In genomic region chr4:11429646-11430045, GRCh38 we compare ENCODE assay signal across 8 cellular contexts. TPM values are rescaled to one million over a fixed set of nuclear protein-coding genes. Genes with fewer than 3 reads are reported as not detected.
A peak's percentile ranks its signal among the peaks of the same experiment; 100 is the strongest.
DNase-seq lines count a peak whose midpoint lies in the region; ATAC-seq and TF ChIP-seq lines count a peak whose summit lies in the region.

No MANE protein-coding gene starts in this region.

- no peak for TF ChIP-seq POLR2A in prostate gland (IDR thresholded peaks at IDR 0.05)

- WGBS in prostate gland = 15% methylated on average over 10 of the region's 10 CpGs

- H3K27me3 ChIP-seq in foreskin keratinocyte (no peaks in the 10 kb centered on the region), prostate gland (replicated peaks; ENCODE audit: insufficient read depth) (no peaks in the 10 kb centered on the region)

- intact Hi-C loops in prostate gland (cut with DNase I) = loop anchor here (10.0 kb wide), 1 partner anchor 845 kb away; no protein-coding TSS in a partner anchor

- ATAC-seq in WTC11 (no peak), foreskin keratinocyte (no peak), GM18861 (IDR thresholded peaks at IDR 0.05; ENCODE audit: unreplicated experiment) (no peak)

- POLR2A ChIA-PET in WTC11 (lab: Charles Lee) = no interaction called here

- 0 out of 2 replicates have a peak, but pooled peaks cover 3% of the 10 kb centered on the region for H3K4me1 Mint-ChIP-seq in WTC11

- H3K27me3 Mint-ChIP-seq in WTC11 (ENCODE audit: low read depth) = peaks cover 26% of the 10 kb centered on the region

- H3K9me3 Mint-ChIP-seq in WTC11 = peaks cover 32% of the 10 kb centered on the region

- peaks cover 21% of the 10 kb centered on the region for H3K4me1 ChIP-seq in foreskin keratinocyte
- H3K4me1 ChIP-seq in prostate gland (replicated peaks) = no peaks in the 10 kb centered on the region

- no peaks in the 10 kb centered on the region for H3K36me3 ChIP-seq in prostate gland

- H3K9me3 ChIP-seq in prostate gland = no peaks in the 10 kb centered on the region

- peak overlapping the region; percentile 64 for H3K4me3 Mint-ChIP-seq in WTC11

- DNase-seq in WTC11 (ENCODE audit: low spot score) (no peak), foreskin keratinocyte (no peak), prostate gland (ENCODE audit: low spot score) (no peak), H4 (ENCODE audit: low spot score) (no peak), NCI-H2029 treated with DMSO at 0.1 percent for 48 hours (lab: John Stamatoyannopoulos, UW) (no peak)
- no peak for DNase-seq in stimulated activated CD4-positive, alpha-beta T cell treated with anti-CD3 and anti-CD28 coated beads, Interleukin-2, amount 100 ng/mL, for 48 hours

- H3K27ac Mint-ChIP-seq in WTC11 = no peak overlapping the region

- CTCF ChIA-PET in WTC11 (lab: Charles Lee) = interaction anchor here (1.2 kb wide), 1 partner anchor 292 kb away, joined by 3 read pairs; no protein-coding TSS in a partner anchor

- TF ChIP-seq CTCF in WTC11 (IDR thresholded peaks at IDR 0.05) = no peak
- no peak for TF ChIP-seq CTCF in foreskin keratinocyte (conservative IDR thresholded peaks at IDR 0.05)
- no peak for TF ChIP-seq CTCF in prostate gland (IDR thresholded peaks at IDR 0.05)

- H3K4me3 ChIP-seq in GM08714 (ENCODE audit: low read length) (peak overlapping the region; percentile 69; the same call in 1 of the 2 replicates), prostate gland (peak overlapping the region; percentile 46 to 48)

- peaks cover 33% of the 10 kb centered on the region for H3K36me3 Mint-ChIP-seq in WTC11

- H3K27ac ChIP-seq in foreskin keratinocyte (peak overlapping the region; percentile 86), prostate gland (no peak overlapping the region)

TF ChIP-seq in WTC11, 78 proteins besides CTCF, POLR2A, EP300 and RAD21:
- TF ChIP-seq ZNF396 (CRISPR knock-in tag; IDR thresholded peaks at IDR 0.05; ENCODE audit: borderline replicate concordance) (no peak), JAZF1 (CRISPR knock-in tag; IDR thresholded peaks at IDR 0.05) (no peak), ZNF138 (CRISPR knock-in tag; conservative IDR thresholded peaks at IDR 0.05) (no peak), RORB (CRISPR knock-in tag; IDR thresholded peaks at IDR 0.05) (no peak), SMAD3 (CRISPR knock-in tag; IDR thresholded peaks at IDR 0.05; ENCODE audit: borderline replicate concordance) (no peak), ZNF423 (CRISPR knock-in tag; IDR thresholded peaks at IDR 0.05) (no peak), E2F5 (CRISPR knock-in tag; IDR thresholded peaks at IDR 0.05) (no peak), TEAD1 (CRISPR knock-in tag; IDR thresholded peaks at IDR 0.05) (no peak), ETV6 (CRISPR knock-in tag; IDR thresholded peaks at IDR 0.05) (no peak), KAT7 (CRISPR knock-in tag; IDR thresholded peaks at IDR 0.05; ENCODE audit: borderline replicate concordance) (no peak), ZNF671 (CRISPR knock-in tag; IDR thresholded peaks at IDR 0.05) (no peak), FOXP1 (CRISPR knock-in tag; IDR thresholded peaks at IDR 0.05; ENCODE audit: borderline replicate concordance) (no peak), MAX (CRISPR knock-in tag; IDR thresholded peaks at IDR 0.05) (no peak), ESRRA (CRISPR knock-in tag; IDR thresholded peaks at IDR 0.05; ENCODE audit: borderline replicate concordance) (no peak), CDX4 (CRISPR knock-in tag; IDR thresholded peaks at IDR 0.05; ENCODE audit: borderline replicate concordance) (no peak)

RNA-seq across cellular contexts. Expression of gene HS3ST1, which starts 1.0 kb away (rescaled TPM):
- 0.41 to 0.52 TPM (median 0.44 TPM) in 3 replicates for total RNA-seq in WTC11 (2021)
- 7.1 and 8.5 TPM in 2 replicates for total RNA-seq in foreskin keratinocyte
- polyA plus RNA-seq in foreskin keratinocyte = 5.1 and 5.8 TPM in 2 replicates
- total RNA-seq in prostate gland = 1 to 10 TPM; 1.5 to 6.7 TPM
- total RNA-seq in H4 (2014; rRNA removed; shearing (Covaris generic)) = 0.35 and 0.45 TPM in 2 replicates
